Comparison of ENCODE assay signal across 18 cellular contexts in the genomic region with DNA sequence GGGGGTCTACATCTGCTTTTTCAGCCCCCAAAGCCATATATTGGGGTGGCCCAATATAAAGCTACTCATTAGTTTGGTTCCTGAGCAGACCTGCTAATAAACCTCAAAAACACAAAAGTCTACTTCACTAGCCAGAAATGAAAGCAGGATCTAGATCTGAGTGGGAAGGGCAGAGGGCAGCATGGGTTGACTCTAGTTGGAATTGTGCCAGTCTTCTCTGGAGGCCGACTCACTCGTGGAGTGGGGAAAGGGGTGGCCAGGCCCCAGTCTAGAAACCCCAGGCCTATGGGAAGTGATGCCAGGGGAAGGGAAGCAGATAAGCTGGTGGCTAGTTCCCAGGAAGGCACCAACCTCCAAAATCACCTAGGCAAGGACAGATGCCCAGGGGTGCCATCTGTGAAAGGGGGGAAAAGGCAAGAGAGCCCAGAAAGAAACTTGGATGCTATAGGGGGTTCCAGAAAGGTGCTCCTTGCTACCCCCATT. TPM values are rescaled to one million over a fixed set of nuclear protein-coding genes. Genes with fewer than 3 reads are reported as not detected.
DNase-seq lines count a peak whose midpoint lies in the region; ATAC-seq and TF ChIP-seq lines count a peak whose summit lies in the region.
"Had no signal": no experiment of that assay in that cellular context is flagged by ENCODE, and none has a peak within 500 bp of the region (broad histone marks: within the 10 kb centered on the region; RNA-seq: fewer than 3 reads in every experiment).

No MANE protein-coding gene starts in this region.

- H3K36me3 ChIP-seq in GM23248 (ENCODE audit: low read depth): no peaks in the 10 kb centered on the region
- H3K36me3 ChIP-seq: colonic mucosa had no signal

- no peak overlapping the region for H2AFZ ChIP-seq in GM23248
- H2AFZ ChIP-seq: parathyroid adenoma had no signal

- no peak for ATAC-seq in activated T-cell treated with anti-CD3 and anti-CD28 coated beads, Interleukin-2, amount 50 U/mL, for 72 hours (replicated peaks in 1 of 2)
- ATAC-seq in activated T-cell treated with anti-CD3 and anti-CD28 coated beads, Interleukin-2, amount 50 U/mL, for 4 hours: no peak
- ATAC-seq in stimulated activated memory B cell treated with anti-CD40 and anti-IgM and Interleukin-4, amounts not matched to agents 10 μg/mL and 1 μg/mL and 100 μg/mL, for 72 hours: no peak
- no peak for ATAC-seq in GM18511 (IDR thresholded peaks at IDR 0.05; ENCODE audit: unreplicated experiment)
- ATAC-seq in GM18520 (IDR thresholded peaks at IDR 0.05; ENCODE audit: unreplicated experiment): no peak
- ATAC-seq: Panc1 had no signal

- no peak for TF ChIP-seq CTCF in RWPE1 (conservative IDR thresholded peaks at IDR 0.05; ENCODE audit: low read depth)

- H4K20me1 ChIP-seq in GM23248 (ENCODE audit: insufficient read depth): no peaks in the 10 kb centered on the region

- H3F3A ChIP-seq in GM23248 (ENCODE audit: insufficient read depth): peaks cover 6% of the 10 kb centered on the region; the same call in 1 of the 2 replicates

- H3K9me3 Mint-ChIP-seq in activated T-cell treated with anti-CD3 and anti-CD28 coated beads, Interleukin-2, amount 50 U/mL, for 72 hours: no peaks in the 10 kb centered on the region
- no peaks in the 10 kb centered on the region for H3K9me3 Mint-ChIP-seq in activated T-cell treated with anti-CD3 and anti-CD28 coated beads, Interleukin-2, amount 50 U/mL, for 4 hours
- H3K9me3 Mint-ChIP-seq in stimulated activated memory B cell treated with anti-CD40 and anti-IgM and Interleukin-4, amounts not matched to agents 10 μg/mL and 1 μg/mL and 100 μg/mL, for 72 hours: no peaks in the 10 kb centered on the region

- no peaks in the 10 kb centered on the region for H3K9me3 ChIP-seq in GM23248 (ENCODE audit: low read depth)
- H3K9me3 ChIP-seq: colonic mucosa had no signal

- H3K79me2 ChIP-seq in GM23248 (ENCODE audit: insufficient read depth): no peaks in the 10 kb centered on the region

- DNase-seq in activated T-cell treated with anti-CD3 and anti-CD28 coated beads, Interleukin-2, amount 50 U/mL, for 72 hours: no peak
- DNase-seq in activated T-cell treated with anti-CD3 and anti-CD28 coated beads, Interleukin-2, amount 50 U/mL, for 4 hours: no peak
- DNase-seq in RWPE1 (ENCODE audit: low spot score) (no peak), epidermal melanocyte (ENCODE audit: insufficient read length, low spot score) (peak; percentile 1), GM23248 (no peak)
- DNase-seq: colonic mucosa; DMS 273 treated with DMSO at 0.1 percent for 48 hours; KBM-7; NCI-H1105 treated with DMSO at 0.1 percent for 48 hours; stimulated activated naive CD4-positive, alpha-beta T cell treated with Interleukin-2 at 50 U/mL for 16 hours; SW 1271; WERI-Rb-1 had no signal

- no peak overlapping the region for H3K4me3 ChIP-seq in GM23248
- H3K4me3 ChIP-seq: colonic mucosa, smooth muscle cell had no signal

- no peaks in the 10 kb centered on the region for H3K27me3 Mint-ChIP-seq in activated T-cell treated with anti-CD3 and anti-CD28 coated beads, Interleukin-2, amount 50 U/mL, for 72 hours (ENCODE audit: low read depth)
- H3K27me3 Mint-ChIP-seq in activated T-cell treated with anti-CD3 and anti-CD28 coated beads, Interleukin-2, amount 50 U/mL, for 4 hours (ENCODE audit: low read depth): no peaks in the 10 kb centered on the region
- H3K27me3 Mint-ChIP-seq in stimulated activated memory B cell treated with anti-CD40 and anti-IgM and Interleukin-4, amounts not matched to agents 10 μg/mL and 1 μg/mL and 100 μg/mL, for 72 hours: no peaks in the 10 kb centered on the region

- no peaks in the 10 kb centered on the region for H3K27me3 ChIP-seq in GM23248 (replicated peaks; ENCODE audit: insufficient read depth)
- H3K27me3 ChIP-seq: colonic mucosa had no signal

- in situ Hi-C loops in GM23248 (cut with MboI): no loop called here

- H3K4me2 ChIP-seq in GM23248 (ENCODE audit: unreplicated experiment): no peak overlapping the region
- H3K4me2 ChIP-seq: smooth muscle cell had no signal

- H3K4me3 Mint-ChIP-seq in activated T-cell treated with anti-CD3 and anti-CD28 coated beads, Interleukin-2, amount 50 U/mL, for 72 hours: peak overlapping the region in 1 of 2 donors; percentile 38
- H3K4me3 Mint-ChIP-seq in activated T-cell treated with anti-CD3 and anti-CD28 coated beads, Interleukin-2, amount 50 U/mL, for 4 hours: no peak overlapping the region
- H3K4me3 Mint-ChIP-seq in stimulated activated memory B cell treated with anti-CD40 and anti-IgM and Interleukin-4, amounts not matched to agents 10 μg/mL and 1 μg/mL and 100 μg/mL, for 72 hours: no peak overlapping the region

- H3K27ac ChIP-seq in RWPE1 (peak overlapping the region; percentile 97), GM23248 (no peak overlapping the region)
- H3K27ac ChIP-seq: colonic mucosa, parathyroid adenoma, WERI-Rb-1 had no signal

- WGBS in GM23248 (ENCODE audit: low coverage in 1 of 2, low lambda C conversion rate in 2 of 2, missing lambda C conversion rate in 2 of 2), 2 experiments: 14 to 23% methylated on average over 2 of the region's 2 CpGs

- H3K4me1 Mint-ChIP-seq in activated T-cell treated with anti-CD3 and anti-CD28 coated beads, Interleukin-2, amount 50 U/mL, for 72 hours (ENCODE audit: low read depth): peaks cover 76% of the 10 kb centered on the region
- H3K4me1 Mint-ChIP-seq in activated T-cell treated with anti-CD3 and anti-CD28 coated beads, Interleukin-2, amount 50 U/mL, for 4 hours (ENCODE audit: low read depth): peaks cover 67% of the 10 kb centered on the region
- peaks cover 67% of the 10 kb centered on the region for H3K4me1 Mint-ChIP-seq in stimulated activated memory B cell treated with anti-CD40 and anti-IgM and Interleukin-4, amounts not matched to agents 10 μg/mL and 1 μg/mL and 100 μg/mL, for 72 hours

- H3K4me1 ChIP-seq in GM23248 (ENCODE audit: insufficient read depth): no peaks in the 10 kb centered on the region; the same call in 1 of the 2 replicates

- CTCF ChIA-PET in RWPE1 (lab: Yijun Ruan, JAX): no interaction called here

- no peaks in the 10 kb centered on the region for H3K9me2 ChIP-seq in GM23248 (ENCODE audit: insufficient read depth)

- POLR2A ChIA-PET in RWPE1 (lab: Yijun Ruan, JAX; ENCODE audit: low non-redundant PET): no interaction called here

- H3K36me3 Mint-ChIP-seq in activated T-cell treated with anti-CD3 and anti-CD28 coated beads, Interleukin-2, amount 50 U/mL, for 72 hours (ENCODE audit: insufficient read depth in 2 of 2): peaks cover 0 to 19% of the 10 kb centered on the region in 2 donors
- peaks cover 35% of the 10 kb centered on the region for H3K36me3 Mint-ChIP-seq in activated T-cell treated with anti-CD3 and anti-CD28 coated beads, Interleukin-2, amount 50 U/mL, for 4 hours (ENCODE audit: insufficient read depth)
- peaks cover 48% of the 10 kb centered on the region for H3K36me3 Mint-ChIP-seq in stimulated activated memory B cell treated with anti-CD40 and anti-IgM and Interleukin-4, amounts not matched to agents 10 μg/mL and 1 μg/mL and 100 μg/mL, for 72 hours

- no peak overlapping the region for H3K9ac ChIP-seq in GM23248
- H3K9ac ChIP-seq: parathyroid adenoma had no signal

- peak overlapping the region; percentile 77 for H3K27ac Mint-ChIP-seq in activated T-cell treated with anti-CD3 and anti-CD28 coated beads, Interleukin-2, amount 50 U/mL, for 72 hours
- peak overlapping the region; percentile 63 for H3K27ac Mint-ChIP-seq in stimulated activated memory B cell treated with anti-CD40 and anti-IgM and Interleukin-4, amounts not matched to agents 10 μg/mL and 1 μg/mL and 100 μg/mL, for 72 hours

RNA-seq across cellular contexts. Expression of gene PATZ1, which starts 5.3 kb away (rescaled TPM):
- 10 to 100 TPM; 22.9 to 26.4 TPM for total RNA-seq in activated T-cell treated with anti-CD3 and anti-CD28 coated beads, Interleukin-2, amount 50 U/mL, for 72 hours
- 10 to 100 TPM; 33.7 to 42.7 (median 41.4) TPM for total RNA-seq in activated T-cell treated with anti-CD3 and anti-CD28 coated beads, Interleukin-2, amount 50 U/mL, for 4 hours
- total RNA-seq in GM23248 (2014; rRNA removed; shearing (Covaris generic)): 9.4 and 9.6 TPM in 2 replicates
- 1.3 and 1.6 TPM in 2 replicates for polyA plus RNA-seq in GM23248 (2016; fragmentation: Nextera tagmentation; extraction: Ambion mirVana)

RNA-seq across cellular contexts. Expression of gene PIK3IP1, which starts 48.5 kb away (rescaled TPM):
- 10 to 100 TPM; 34.1 to 39.5 TPM for total RNA-seq in activated T-cell treated with anti-CD3 and anti-CD28 coated beads, Interleukin-2, amount 50 U/mL, for 72 hours
- 1 to 10 TPM; 7.3 to 8.6 (median 7.9) TPM for total RNA-seq in activated T-cell treated with anti-CD3 and anti-CD28 coated beads, Interleukin-2, amount 50 U/mL, for 4 hours
- total RNA-seq in GM23248 (2014; rRNA removed; shearing (Covaris generic)): 8.3 and 16.1 TPM in 2 replicates
- 10.0 and 11.1 TPM in 2 replicates for polyA plus RNA-seq in GM23248 (2016; fragmentation: Nextera tagmentation; extraction: Ambion mirVana)

RNA-seq across cellular contexts. Expression of gene DRG1, which starts 58.6 kb away (rescaled TPM):
- total RNA-seq in activated T-cell treated with anti-CD3 and anti-CD28 coated beads, Interleukin-2, amount 50 U/mL, for 72 hours: 100 to 1,000 TPM; 126 to 137 TPM
- 100 to 1,000 TPM in 2 of 3 donors, 10 to 100 TPM in 1; 99.2 to 109 (median 106) TPM for total RNA-seq in activated T-cell treated with anti-CD3 and anti-CD28 coated beads, Interleukin-2, amount 50 U/mL, for 4 hours
- 65.0 and 73.0 TPM in 2 replicates for total RNA-seq in GM23248 (2014; rRNA removed; shearing (Covaris generic))
- polyA plus RNA-seq in GM23248 (2016; fragmentation: Nextera tagmentation; extraction: Ambion mirVana): 79.7 and 81.4 TPM in 2 replicates
